In genomic region chr4:15654556-15655222, GRCh38 we compare ENCODE assay signal across 1 cellular context.
TF ChIP-seq lines count a peak whose summit lies in the region.

No MANE protein-coding gene starts in this region.

TF ChIP-seq in H1, 55 proteins besides CTCF, POLR2A, EP300 and RAD21:
- no peak for TF ChIP-seq RFX5 (IDR thresholded peaks at IDR 0.05; ENCODE audit: borderline replicate concordance, low read depth, low read length)
- TF ChIP-seq RBBP5 (IDR thresholded peaks at IDR 0.05; ENCODE audit: borderline replicate concordance, low read depth, low read length) = peak; percentile 86; the same call in 1 of the 2 replicates
- TF ChIP-seq KDM1A (IDR thresholded peaks at IDR 0.05; ENCODE audit: borderline replicate concordance, low read length) = no peak
- TF ChIP-seq BRCA1 (IDR thresholded peaks at IDR 0.05; ENCODE audit: low read depth, low read length) = no peak
- 0 out of 2 replicates have a peak, but pooled peaks have one; percentile 17 for TF ChIP-seq TBP (IDR thresholded peaks at IDR 0.05; ENCODE audit: low read depth, low read length)
- no peak for TF ChIP-seq CREB1 (IDR thresholded peaks at IDR 0.05)
- TF ChIP-seq YY1 (IDR thresholded peaks at IDR 0.05; ENCODE audit: low read depth, low read length) = no peak
- TF ChIP-seq KDM4A (IDR thresholded peaks at IDR 0.05; ENCODE audit: low read depth, low read length, severe bottlenecking) = peak; percentile 55
- no peak for TF ChIP-seq HDAC6 (IDR thresholded peaks at IDR 0.05; ENCODE audit: low read depth, low read length)
- TF ChIP-seq EGR1 (IDR thresholded peaks at IDR 0.05; ENCODE audit: borderline replicate concordance, low read depth, low read length) = no peak
- TF ChIP-seq ASH2L (IDR thresholded peaks at IDR 0.05; ENCODE audit: low read length) = peak; percentile 0
- TF ChIP-seq POU5F1 (IDR thresholded peaks at IDR 0.05; ENCODE audit: low read depth, low read length) = no peak
- no peak for TF ChIP-seq MAFK (IDR thresholded peaks at IDR 0.05; ENCODE audit: low read depth, low read length)
- TF ChIP-seq RNF2 (IDR thresholded peaks at IDR 0.05; ENCODE audit: borderline replicate concordance, low read depth, low read length, missing control alignments, poor library complexity, severe bottlenecking) = no peak
- no peak for TF ChIP-seq GABPA (IDR thresholded peaks at IDR 0.05; ENCODE audit: borderline replicate concordance, insufficient read depth, low read length)
- TF ChIP-seq POLR2AphosphoS5 (IDR thresholded peaks at IDR 0.05; ENCODE audit: low read depth, low read length) = no peak; the same call in 1 of the 2 replicates
- TF ChIP-seq CBX8 (IDR thresholded peaks at IDR 0.05; ENCODE audit: borderline replicate concordance, low read depth, low read length) = no peak
- TF ChIP-seq PHF8 (conservative IDR thresholded peaks at IDR 0.05; ENCODE audit: low read depth, low read length) = peak; percentile 63
- no peak for TF ChIP-seq GTF2F1 (IDR thresholded peaks at IDR 0.05; ENCODE audit: borderline replicate concordance, low read depth, low read length)
- no peak for TF ChIP-seq SIRT6 (IDR thresholded peaks at IDR 0.05; ENCODE audit: low read length)
- TF ChIP-seq SIN3A (conservative IDR thresholded peaks at IDR 0.05 in 1 of 2, IDR thresholded peaks at IDR 0.05 in 1 of 2; ENCODE audit: low read depth in 1 of 2, low read length in 2 of 2) = peak; percentile 22 to 46; a peak in 1 of 4 replicates
- no peak for TF ChIP-seq SIX5 (IDR thresholded peaks at IDR 0.05; ENCODE audit: low read depth, low read length)
